In the genomic region with DNA sequence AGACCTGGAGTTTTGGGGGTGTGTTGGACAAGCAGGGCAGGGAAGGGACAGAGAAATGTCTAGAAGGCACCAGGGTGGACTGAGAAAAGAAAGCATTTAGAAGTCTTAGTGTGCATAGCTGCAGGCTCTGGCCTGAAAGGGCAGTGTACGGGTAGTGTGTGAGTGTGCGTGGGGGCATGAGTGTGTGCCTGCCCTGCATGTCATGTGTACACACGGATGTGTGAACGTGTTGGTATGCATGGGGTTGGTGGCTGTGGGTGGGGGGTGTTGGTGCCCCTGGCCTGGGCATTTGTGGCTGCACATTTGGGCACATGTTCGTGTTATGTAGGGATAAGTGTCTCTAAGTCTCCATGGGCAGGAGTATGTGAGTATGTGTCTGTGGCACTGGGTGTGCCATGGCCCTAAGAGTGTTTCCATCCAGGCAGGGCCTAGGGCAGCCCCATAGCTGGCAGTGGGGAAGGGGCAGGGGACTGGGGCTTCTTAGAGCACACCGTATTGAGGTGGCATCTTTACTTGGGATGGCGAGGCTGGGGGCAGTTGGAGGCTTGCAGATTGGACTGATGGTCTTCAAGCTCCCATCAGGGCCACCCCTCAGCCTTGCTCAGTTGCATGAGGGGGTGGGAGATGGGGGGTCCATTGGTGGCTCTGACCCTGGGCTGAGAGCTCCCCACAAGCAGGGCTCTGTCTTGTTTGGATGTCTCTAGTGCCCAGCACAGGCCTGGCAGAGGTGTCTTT, we compare ENCODE assay signal across 19 cellular contexts. TPM values are rescaled to one million over a fixed set of nuclear protein-coding genes. Genes with fewer than 3 reads are reported as not detected.
A peak's percentile ranks its signal among the peaks of the same experiment; 100 is the strongest.
DNase-seq lines count a peak whose midpoint lies in the region; ATAC-seq, FAIRE-seq and TF ChIP-seq lines count a peak whose summit lies in the region.
"Had no signal": no experiment of that assay in that cellular context is flagged by ENCODE, and none has a peak within 500 bp of the region (broad histone marks: within the 10 kb centered on the region; RNA-seq: fewer than 3 reads in every experiment).

No MANE protein-coding gene starts in this region.

- no peak for ATAC-seq in Right ventricle myocardium superior (ENCODE audit: poor library complexity)
- no peak for ATAC-seq in Right ventricle myocardium inferior
- ATAC-seq in upper lobe of right lung = no peak
- no peak for ATAC-seq in GM18505 (IDR thresholded peaks at IDR 0.05; ENCODE audit: unreplicated experiment)
- ATAC-seq: HepG2 had no signal

- H3K4me3 ChIP-seq in kidney (ENCODE audit: low read length in 2 of 2) (no peak overlapping the region), osteoblast (ENCODE audit: insufficient read depth, low read length) (no peak overlapping the region), upper lobe of right lung (no peak overlapping the region)
- H3K4me3 ChIP-seq: BLaER1, HAP-1 had no signal

- DNase-seq in Right ventricle myocardium superior = peak; percentile 27
- DNase-seq in Right ventricle myocardium inferior (ENCODE audit: missing footprints) = no peak
- peak; percentile 33 for DNase-seq in kidney
- peak; percentile 30 for DNase-seq in osteoblast (ENCODE audit: insufficient read length, low spot score, missing footprints)
- DNase-seq in upper lobe of right lung = peak; percentile 37
- DNase-seq in NCI-H526 (lab: John Stamatoyannopoulos, UW) = no peak
- DNase-seq in mucosa of gallbladder (ENCODE audit: low spot score) = no peak
- DNase-seq: 8988T; AML-193; Calu3; CD4-positive, CD25-positive, alpha-beta regulatory T cell; DMS 273 treated with DMSO at 0.1 percent for 48 hours had no signal

- H3K9me3 ChIP-seq in kidney (ENCODE audit: control insufficient read depth in 1 of 2, low read length in 2 of 2) (no peaks in the 10 kb centered on the region), osteoblast (ENCODE audit: low read depth, low read length) (no peaks in the 10 kb centered on the region), upper lobe of right lung (no peaks in the 10 kb centered on the region)
- H3K9me3 ChIP-seq: BLaER1, HAP-1 had no signal

- no peak for FAIRE-seq in kidney (lab: Jason Lieb, UNC)
- FAIRE-seq: GM19239, H1, HepG2, HTR-8/SVneo had no signal

- no peak overlapping the region for H3K4me2 ChIP-seq in osteoblast (ENCODE audit: insufficient read depth, low read length)
- H3K4me2 ChIP-seq: BLaER1 had no signal

- H3K36me3 ChIP-seq in kidney (ENCODE audit: control insufficient read depth in 1 of 2, insufficient read depth in 2 of 2, low read length in 2 of 2) = no peaks in the 10 kb centered on the region
- no peaks in the 10 kb centered on the region for H3K36me3 ChIP-seq in osteoblast (ENCODE audit: insufficient read depth, low read length)
- H3K36me3 ChIP-seq in upper lobe of right lung = no peaks in the 10 kb centered on the region
- H3K36me3 ChIP-seq: BLaER1, HAP-1 had no signal

- H3K4me1 ChIP-seq in kidney (ENCODE audit: control insufficient read depth in 1 of 2, insufficient read depth in 1 of 2, low read depth in 1 of 2, low read length in 2 of 2) = no peaks in the 10 kb centered on the region
- no peaks in the 10 kb centered on the region for H3K4me1 ChIP-seq in osteoblast (ENCODE audit: insufficient read depth, low read length)
- no peaks in the 10 kb centered on the region for H3K4me1 ChIP-seq in upper lobe of right lung
- H3K4me1 ChIP-seq: BLaER1, HAP-1 had no signal

- no peaks in the 10 kb centered on the region for H3K79me2 ChIP-seq in osteoblast (ENCODE audit: insufficient read depth, low read length)

- no peak for TF ChIP-seq CTCF in kidney (IDR thresholded peaks at IDR 0.05; ENCODE audit: borderline replicate concordance, extremely low read depth, insufficient read depth)
- TF ChIP-seq CTCF in osteoblast (IDR thresholded peaks at IDR 0.05; ENCODE audit: extremely low read depth, low read depth, low read length) = no peak
- no peak for TF ChIP-seq CTCF in upper lobe of right lung (IDR thresholded peaks at IDR 0.05)

- no peak for TF ChIP-seq POLR2A in GM18505 (IDR thresholded peaks at IDR 0.05; ENCODE audit: borderline replicate concordance, extremely low read depth, insufficient read depth, insufficient read length)

- no peaks in the 10 kb centered on the region for H4K20me1 ChIP-seq in osteoblast (ENCODE audit: insufficient read depth, low read length)

- H3K9ac ChIP-seq in kidney (ENCODE audit: low read length in 2 of 2) = no peak overlapping the region
- H3K9ac ChIP-seq: BLaER1 had no signal

- intact Hi-C loops in Right ventricle myocardium superior (cut with DNase I) = no loop called here
- intact Hi-C loops in Right ventricle myocardium inferior (cut with DNase I) = no loop called here
- intact Hi-C loops in kidney (cut with DNase I) = no loop called here
- intact Hi-C loops in upper lobe of right lung (cut with DNase I) = no loop called here

- H2AFZ ChIP-seq in osteoblast (ENCODE audit: low read length) = no peak overlapping the region

- no peak overlapping the region for H3K27ac ChIP-seq in kidney (ENCODE audit: low read depth in 2 of 2, low read length in 2 of 2)
- no peak overlapping the region for H3K27ac ChIP-seq in osteoblast (ENCODE audit: low read depth, low read length)
- H3K27ac ChIP-seq in upper lobe of right lung = no peak overlapping the region
- H3K27ac ChIP-seq: BLaER1 had no signal

- no peaks in the 10 kb centered on the region for H3K27me3 ChIP-seq in osteoblast (ENCODE audit: insufficient read depth, low read length)
- peaks cover 15% of the 10 kb centered on the region for H3K27me3 ChIP-seq in upper lobe of right lung
- H3K27me3 ChIP-seq: BLaER1 had no signal

RNA-seq across cellular contexts. Expression of a gene that starts 14.9 kb away (rescaled TPM):
- not detected for total RNA-seq in Right ventricle myocardium superior
- total RNA-seq in Right ventricle myocardium inferior = not detected
- 0.13 TPM for total RNA-seq in kidney
- 0.09 TPM for polyA plus RNA-seq in kidney (ENCODE audit: insufficient read depth, low read depth, low replicate concordance)
- total RNA-seq in osteoblast = 0.29 and 0.36 TPM in 2 replicates
- total RNA-seq in upper lobe of right lung = not detected
- total RNA-seq in mucosa of gallbladder = 0.23 TPM
- total RNA-seq: Calu3; CD4-positive, CD25-positive, alpha-beta regulatory T cell; HepG2 had no signal
- polyA plus RNA-seq: CD4-positive, CD25-positive, alpha-beta regulatory T cell had no signal

Comparison
In these comparisons a context has a peak if more than half of its experiments do, and no peak if none do; other contexts are left out.
1. DNase-seq: peak in Right ventricle myocardium superior (single experiment), kidney (single experiment), osteoblast (single experiment) and upper lobe of right lung (single experiment); none in Right ventricle myocardium inferior (single experiment), NCI-H526 (0 of 2) and mucosa of gallbladder (single experiment).